11 cellular contexts compared by ENCODE assay signal in genomic region chr12:104605685-104606084, GRCh38.
DNase-seq lines count a peak whose midpoint lies in the region; ATAC-seq and TF ChIP-seq lines count a peak whose summit lies in the region.
"Had no signal": no experiment of that assay in that cellular context is flagged by ENCODE, and none has a peak within 500 bp of the region (broad histone marks: within the 10 kb centered on the region; RNA-seq: fewer than 3 reads in every experiment).

No MANE protein-coding gene starts in this region.

- H3K4me1 Mint-ChIP-seq in activated CD4-positive, alpha-beta T cell treated with anti-CD3 and anti-CD28 coated beads, Interleukin-2, amount 10 ng/mL, durations not matched to agents 24 days and 14 days: peaks cover 57% of the 10 kb centered on the region

- no peak for TF ChIP-seq CTCF in choroid plexus epithelial cell (conservative IDR thresholded peaks at IDR 0.05; ENCODE audit: low read depth, low read length)

- H3K27me3 Mint-ChIP-seq in activated CD4-positive, alpha-beta T cell treated with anti-CD3 and anti-CD28 coated beads, Interleukin-2, amount 10 ng/mL, durations not matched to agents 24 days and 14 days: no peaks in the 10 kb centered on the region

- H2BK5ac ChIP-seq in mesendoderm (ENCODE audit: low read length): no peak overlapping the region

- peaks cover 4% of the 10 kb centered on the region for H3K4me1 ChIP-seq in mesendoderm (ENCODE audit: control insufficient read depth, low read depth, low read length)

- H3K27me3 ChIP-seq in mesendoderm (ENCODE audit: insufficient read depth, low read length, poor library complexity): no peaks in the 10 kb centered on the region
- H3K27me3 ChIP-seq: dorsolateral prefrontal cortex had no signal

- no peak for ATAC-seq in HG03039 (IDR thresholded peaks at IDR 0.05; ENCODE audit: unreplicated experiment)
- no peak for ATAC-seq in GM18519 (IDR thresholded peaks at IDR 0.05; ENCODE audit: low FRiP score, unreplicated experiment)
- ATAC-seq: K562 had no signal

- H2AK5ac ChIP-seq in mesendoderm (ENCODE audit: low read length): no peak overlapping the region

- intact Hi-C loops in activated CD4-positive, alpha-beta T cell treated with anti-CD3 and anti-CD28 coated beads, Interleukin-2, amount 10 ng/mL, durations not matched to agents 24 days and 14 days (cut with micrococcal nuclease): loop anchor here (2.0 kb wide), 1 partner anchor 35 kb away; no protein-coding TSS in a partner anchor

- peak overlapping the region; percentile 52 for H3K27ac Mint-ChIP-seq in activated CD4-positive, alpha-beta T cell treated with anti-CD3 and anti-CD28 coated beads, Interleukin-2, amount 10 ng/mL, durations not matched to agents 24 days and 14 days

- no peak overlapping the region for H3K4me3 Mint-ChIP-seq in activated CD4-positive, alpha-beta T cell treated with anti-CD3 and anti-CD28 coated beads, Interleukin-2, amount 10 ng/mL, durations not matched to agents 24 days and 14 days

- H4K5ac ChIP-seq in mesendoderm (ENCODE audit: low read length): no peak overlapping the region

- H3K56ac ChIP-seq in mesendoderm (ENCODE audit: low read length): peak overlapping the region; percentile 2

- no peaks in the 10 kb centered on the region for H3K79me2 ChIP-seq in mesendoderm (ENCODE audit: control insufficient read depth, insufficient read depth, low read length)

- no peak overlapping the region for H4K8ac ChIP-seq in mesendoderm (ENCODE audit: low read depth, low read length)

- no peak overlapping the region for H2BK120ac ChIP-seq in mesendoderm (ENCODE audit: low read depth, low read length)

- no peak overlapping the region for H3K27ac ChIP-seq in mesendoderm (ENCODE audit: low read depth, low read length)
- H3K27ac ChIP-seq: VCaP had no signal

- H3K4me2 ChIP-seq in mesendoderm (ENCODE audit: low read length): no peak overlapping the region

- no peak overlapping the region for H3K4me3 ChIP-seq in choroid plexus epithelial cell (ENCODE audit: low read depth, low read length)
- no peak overlapping the region for H3K4me3 ChIP-seq in mesendoderm (ENCODE audit: low read length)
- H3K4me3 ChIP-seq: dorsolateral prefrontal cortex, K562 had no signal

- H3K36me3 Mint-ChIP-seq in activated CD4-positive, alpha-beta T cell treated with anti-CD3 and anti-CD28 coated beads, Interleukin-2, amount 10 ng/mL, durations not matched to agents 24 days and 14 days (ENCODE audit: low read depth): peaks cover 32% of the 10 kb centered on the region

- H3K79me1 ChIP-seq in mesendoderm (ENCODE audit: low read length): no peaks in the 10 kb centered on the region

- no peak overlapping the region for H3K4ac ChIP-seq in mesendoderm (ENCODE audit: low read depth, low read length)

- H3K23ac ChIP-seq in mesendoderm (ENCODE audit: low read length): no peak overlapping the region

- no peaks in the 10 kb centered on the region for H3K9me3 Mint-ChIP-seq in activated CD4-positive, alpha-beta T cell treated with anti-CD3 and anti-CD28 coated beads, Interleukin-2, amount 10 ng/mL, durations not matched to agents 24 days and 14 days

- H3K18ac ChIP-seq in mesendoderm (ENCODE audit: low read length): peak overlapping the region; percentile 36

- DNase-seq in activated CD4-positive, alpha-beta T cell treated with anti-CD3 and anti-CD28 coated beads, Interleukin-2, amount 10 ng/mL, durations not matched to agents 24 days and 14 days: no peak
- DNase-seq in activated CD4-positive, alpha-beta T cell treated with anti-CD3 and anti-CD28 coated beads, Interleukin-2, amount 50 U/mL, for 1 hour: no peak
- DNase-seq in choroid plexus epithelial cell (ENCODE audit: low read depth) (peak; percentile 58), mesendoderm (peak; percentile 57), ureter (ENCODE audit: low spot score) (peak; percentile 65), Kasumi-1 (lab: John Stamatoyannopoulos, UW) (no peak)

- no peak overlapping the region for H2BK15ac ChIP-seq in mesendoderm (replicated peaks; ENCODE audit: low read depth)

- H3K36me3 ChIP-seq in mesendoderm (ENCODE audit: control insufficient read depth, insufficient read depth, low read length): no peaks in the 10 kb centered on the region

- H3K9ac ChIP-seq in mesendoderm (ENCODE audit: low read length): no peak overlapping the region

- WGBS in mesendoderm (ENCODE audit: extremely low coverage, insufficient coverage, low lambda C conversion rate): no CpG with 5 or more reads among the region's 10 CpGs

Comparison
In these comparisons a context has a peak if more than half of its experiments do, and no peak if none do; other contexts are left out.
1. DNase-seq: peak in choroid plexus epithelial cell (single experiment), mesendoderm (single experiment) and ureter (single experiment); none in activated CD4-positive, alpha-beta T cell treated with anti-CD3 and anti-CD28 coated beads, Interleukin-2, amount 10 ng/mL, durations not matched to agents 24 days and 14 days (single experiment), activated CD4-positive, alpha-beta T cell treated with anti-CD3 and anti-CD28 coated beads, Interleukin-2, amount 50 U/mL, for 1 hour (single experiment) and Kasumi-1 (0 of 2).